Comparison of ENCODE assay signal across 2 cellular contexts in the genomic region with DNA sequence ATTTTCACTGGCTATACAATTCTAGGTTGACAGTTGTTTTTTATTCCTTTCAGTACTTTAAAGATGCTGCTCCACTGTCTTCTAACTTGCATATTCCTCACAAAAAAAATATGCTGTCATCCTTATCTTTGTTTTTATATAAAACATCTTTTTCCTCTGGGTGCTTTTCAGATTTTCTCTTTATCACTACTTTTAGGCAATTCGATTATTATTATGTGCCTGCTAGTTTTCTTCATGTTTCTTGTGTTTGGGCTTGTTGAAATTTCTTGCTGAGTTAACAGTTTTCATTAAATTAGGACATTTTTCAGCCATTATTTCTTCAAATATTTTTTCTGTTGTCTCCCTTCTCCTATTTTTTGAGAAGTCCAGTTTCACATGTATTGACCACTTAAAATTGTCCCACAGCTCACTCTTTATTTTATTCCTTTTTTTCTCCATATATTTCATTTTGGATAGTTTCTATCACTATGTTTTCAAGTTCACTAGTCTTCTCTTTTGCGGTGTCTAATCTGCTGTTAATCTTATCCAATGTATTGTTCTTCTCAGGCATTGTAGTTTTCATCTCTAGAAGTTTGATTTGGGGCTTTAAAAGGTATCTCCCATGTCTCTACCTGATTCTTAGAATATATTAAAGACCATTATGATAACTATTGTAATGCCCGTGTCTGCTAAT.
TF ChIP-seq lines count a peak whose summit lies in the region.

No MANE protein-coding gene starts in this region.

TF ChIP-seq in HepG2, 621 proteins besides CTCF, POLR2A, EP300 and RAD21 (continued from another document):
- TF ChIP-seq MAFF (IDR thresholded peaks at IDR 0.05; ENCODE audit: low read depth, low read length) (peak; percentile 83), ZNF280B (CRISPR knock-in tag; IDR thresholded peaks at IDR 0.05; ENCODE audit: borderline replicate concordance) (no peak), ZNF10 (CRISPR knock-in tag; IDR thresholded peaks at IDR 0.05; ENCODE audit: borderline replicate concordance, low read depth) (no peak), CENPBD1 (CRISPR knock-in tag; IDR thresholded peaks at IDR 0.05; ENCODE audit: borderline replicate concordance, low read depth) (no peak), MAFK (conservative IDR thresholded peaks at IDR 0.05 in 1 of 2, IDR thresholded peaks at IDR 0.05 in 1 of 2; ENCODE audit: low read length in 2 of 2) (peak; percentile 92 to 93), ZNF317 (CRISPR knock-in tag; IDR thresholded peaks at IDR 0.05) (peak; percentile 98), CCAR2 (optimal IDR thresholded peaks at IDR 0.05; ENCODE audit: low read depth, low read length) (no peak)
TF ChIP-seq in HepG2: peak in this region for 3.

TF ChIP-seq in GM12878, 131 proteins besides CTCF, POLR2A, EP300 and RAD21 (continued from another document):
- TF ChIP-seq PAX8 (IDR thresholded peaks at IDR 0.05) (no peak), ZNF24 (IDR thresholded peaks at IDR 0.05) (no peak), KDM1A (IDR thresholded peaks at IDR 0.05; ENCODE audit: borderline replicate concordance) (no peak)
